Comparison of ENCODE assay signal across 8 cellular contexts in the genomic region with DNA sequence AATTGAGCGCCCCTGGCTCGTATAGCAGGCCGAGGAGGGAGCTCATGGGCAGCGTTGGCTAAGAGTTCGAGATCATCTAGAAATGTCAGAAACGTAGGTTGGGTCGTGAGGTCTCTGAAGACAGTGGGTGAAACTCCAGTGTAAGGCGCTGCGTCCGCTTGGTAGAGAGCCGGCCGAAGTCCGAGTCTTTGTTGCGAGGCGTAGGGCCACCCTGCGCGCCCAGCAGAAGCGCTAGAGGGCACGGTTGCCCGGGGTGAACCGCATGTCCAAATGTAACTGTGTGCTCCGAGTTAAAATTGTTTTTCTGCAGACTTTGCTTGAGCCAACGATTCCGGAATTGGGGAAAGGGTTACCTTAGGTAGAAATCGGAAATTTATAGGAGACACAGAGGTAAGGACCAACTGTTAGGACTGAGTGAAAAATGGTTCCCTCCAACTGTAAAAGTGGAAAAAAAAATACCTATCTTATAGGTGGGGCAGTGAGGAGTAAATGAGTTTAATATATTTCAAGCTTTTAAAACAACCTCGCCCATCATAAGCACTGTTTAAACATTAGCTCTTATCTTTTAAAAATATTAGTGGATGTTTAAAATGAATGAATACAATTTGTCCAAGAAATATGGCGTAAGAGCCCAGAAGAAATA. TPM values are rescaled to one million over a fixed set of nuclear protein-coding genes. Genes with fewer than 3 reads are reported as not detected.
A peak's percentile ranks its signal among the peaks of the same experiment; 100 is the strongest.
DNase-seq lines count a peak whose midpoint lies in the region; ATAC-seq and TF ChIP-seq lines count a peak whose summit lies in the region.

No MANE protein-coding gene starts in this region.

- peak overlapping the region; percentile 100 for H3K27ac Mint-ChIP-seq in CD4-positive, alpha-beta T cell
- peak overlapping the region; percentile 100 for H3K27ac Mint-ChIP-seq in osteocyte (ENCODE audit: unreplicated experiment)

- no peaks in the 10 kb centered on the region for H3K9me3 ChIP-seq in CD4-positive, alpha-beta T cell (ENCODE audit: control insufficient read depth, low read length)

- H3K4me3 Mint-ChIP-seq in CD4-positive, alpha-beta T cell, result peak overlapping the region; percentile 100
- H3K4me3 Mint-ChIP-seq in osteocyte (ENCODE audit: unreplicated experiment), result peak overlapping the region; percentile 99

- peak in 7 of 10 experiments; percentile 19 to 58 (median 34) for DNase-seq in CD4-positive, alpha-beta T cell
- DNase-seq in OCI-M1 (lab: John Stamatoyannopoulos, UW), result peak; percentile 73
- DNase-seq in amniotic epithelial cell (ENCODE audit: low read depth), result peak; percentile 55
- peak; percentile 90 for DNase-seq in cardiac septum (ENCODE audit: low spot score)
- no peak for DNase-seq in osteocyte (ENCODE audit: extremely low spot score, unreplicated experiment)
- DNase-seq in GM19240 (ENCODE audit: insufficient read length, low spot score), result no peak

- H3K4me1 Mint-ChIP-seq in CD4-positive, alpha-beta T cell (ENCODE audit: low read depth), result peaks cover 44% of the 10 kb centered on the region
- H3K4me1 Mint-ChIP-seq in osteocyte (ENCODE audit: unreplicated experiment), result peaks cover 37% of the 10 kb centered on the region

- peak; percentile 2 for ATAC-seq in CD4-positive, alpha-beta T cell (ENCODE audit: poor library complexity)
- ATAC-seq in GM19023 (IDR thresholded peaks at IDR 0.05; ENCODE audit: unreplicated experiment) (peak; percentile 20), HG03520 (IDR thresholded peaks at IDR 0.05; ENCODE audit: unreplicated experiment) (peak; percentile 7)

- CTCF ChIA-PET in CD4-positive, alpha-beta T cell (lab: Charles Lee), result interaction anchor here (0.6 to 4.6 kb wide), 9 partner anchors 20 to 158 kb away, joined by 3 to 22 read pairs (median 3); a partner anchor contains a TSS

- H3K36me3 Mint-ChIP-seq in CD4-positive, alpha-beta T cell (ENCODE audit: low read depth), result peaks cover 40% of the 10 kb centered on the region
- H3K36me3 Mint-ChIP-seq in osteocyte (ENCODE audit: unreplicated experiment), result peaks cover 2% of the 10 kb centered on the region

- H3K27ac ChIP-seq in CD4-positive, alpha-beta T cell (ENCODE audit: low read depth, low read length), result peak overlapping the region; percentile 99

- no peaks in the 10 kb centered on the region for H3K27me3 ChIP-seq in CD4-positive, alpha-beta T cell (ENCODE audit: control insufficient read depth, insufficient read depth, low read length)

- POLR2A ChIA-PET in CD4-positive, alpha-beta T cell (lab: Charles Lee), result interaction anchor here (0.6 to 7.0 kb wide), 37 partner anchors 7 to 1505 kb away, joined by 3 to 146 read pairs (median 5); a partner anchor contains a TSS

- no peaks in the 10 kb centered on the region for H3K27me3 Mint-ChIP-seq in CD4-positive, alpha-beta T cell
- H3K27me3 Mint-ChIP-seq in osteocyte (ENCODE audit: unreplicated experiment), result no peaks in the 10 kb centered on the region

- TF ChIP-seq CTCF in CD4-positive, alpha-beta T cell (IDR thresholded peaks at IDR 0.05), result peak; percentile 48
- TF ChIP-seq CTCF in osteocyte (IDR thresholded peaks at IDR 0.05), result peak; percentile 54

- intact Hi-C loops in CD4-positive, alpha-beta T cell (cut with DNase I, micrococcal nuclease), result loop anchor here (1.0 to 10.0 kb wide), 9 partner anchors 42 to 1639 kb away; a partner anchor contains a TSS
- intact Hi-C loops in cardiac septum (cut with DNase I), result loop anchor here (2.0 to 5.0 kb wide), 4 partner anchors 31 to 217 kb away; a partner anchor contains a TSS

- H3K9me3 Mint-ChIP-seq in CD4-positive, alpha-beta T cell, result no peaks in the 10 kb centered on the region
- no peaks in the 10 kb centered on the region for H3K9me3 Mint-ChIP-seq in osteocyte (ENCODE audit: unreplicated experiment)

RNA-seq across cellular contexts. Expression of a gene that starts 1.0 kb away (rescaled TPM):
- total RNA-seq in CD4-positive, alpha-beta T cell, result 10 to 100 TPM; 73.7 to 76.1 TPM
- 34.4 TPM for total RNA-seq in cardiac septum
- total RNA-seq in osteocyte, result 26.9 and 27.6 TPM in 2 replicates

Comparison
In these comparisons a context has a peak if more than half of its experiments do, and no peak if none do; other contexts are left out.
1. DNase-seq: peak in CD4-positive, alpha-beta T cell (7 of 10), OCI-M1 (single experiment), amniotic epithelial cell (single experiment) and cardiac septum (single experiment); none in osteocyte (single experiment) and GM19240 (single experiment).
2. Peak in every context shown above with its lines, with median percentiles within 50 percentile points of each other: ATAC-seq.